Comparison of ENCODE assay signal across 8 cellular contexts in the genomic region with DNA sequence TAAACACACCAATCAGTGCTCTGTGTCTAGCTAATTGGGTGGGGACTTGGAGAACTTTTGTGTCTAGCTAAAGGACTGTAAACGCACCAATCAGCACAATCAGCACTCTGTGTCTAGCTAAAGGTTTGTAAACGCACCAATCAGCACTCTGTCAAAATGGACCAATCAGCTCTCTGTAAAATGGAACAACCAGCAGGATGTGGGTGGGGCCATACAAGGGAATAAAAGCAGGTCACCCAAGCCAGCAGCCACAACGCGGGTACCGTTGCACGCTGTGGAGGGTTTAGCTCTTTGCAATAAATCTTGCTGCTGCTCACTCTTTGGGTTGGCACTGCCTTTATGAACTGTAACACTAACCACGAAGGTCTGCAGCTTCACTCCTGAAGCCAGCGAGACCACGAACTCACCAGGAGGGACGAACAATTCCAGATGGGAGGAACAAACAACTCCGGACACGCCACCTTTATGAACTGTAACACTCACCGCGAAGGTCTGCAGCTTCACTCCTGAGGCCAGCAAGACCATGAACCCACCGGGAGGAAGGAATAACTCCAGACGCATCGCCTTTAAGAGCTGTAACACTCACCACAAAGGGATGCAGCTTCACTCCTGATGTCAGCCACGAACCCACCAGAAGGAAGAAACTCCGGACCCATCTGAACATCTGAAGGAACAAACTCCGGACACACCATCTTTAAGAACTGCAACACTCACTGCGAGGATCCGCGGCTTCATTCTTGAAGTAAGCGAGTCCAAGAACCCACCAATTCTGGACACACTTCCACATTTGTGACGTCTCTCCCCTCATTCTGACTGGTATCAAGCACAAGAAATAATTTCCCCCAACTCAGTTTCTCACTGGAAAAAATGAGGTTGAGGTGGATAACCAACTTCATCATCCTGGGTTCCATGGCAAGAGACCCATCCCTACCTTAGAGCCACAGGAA.
DNase-seq lines count a peak whose midpoint lies in the region; ATAC-seq and TF ChIP-seq lines count a peak whose summit lies in the region.
"Not testable (repeated sequence)": the region's sequence is repeated elsewhere in the genome, so short reads cannot be mapped to it uniquely, and the experiment has no call there.

No MANE protein-coding gene starts in this region.

- not testable (repeated sequence) for H3K79me2 ChIP-seq in Karpas-422 (ENCODE audit: low read length)

- TF ChIP-seq POLR2A in erythroblast (IDR thresholded peaks at IDR 0.05; ENCODE audit: low read length) = peak; percentile 62

- H3K9me3 Mint-ChIP-seq in stimulated activated naive CD8-positive, alpha-beta T cell treated with anti-CD3 and anti-CD28 coated beads, Interleukin-15, Interleukin-2, amounts not matched to agents 100 ng/mL and 50 ng/mL, for 24 hours = peaks cover 39% of the 10 kb centered on the region

- peak overlapping the region; percentile 96 for H3K27ac Mint-ChIP-seq in stimulated activated naive CD8-positive, alpha-beta T cell treated with anti-CD3 and anti-CD28 coated beads, Interleukin-15, Interleukin-2, amounts not matched to agents 100 ng/mL and 50 ng/mL, for 24 hours

- H3K4me3 ChIP-seq in Karpas-422 (ENCODE audit: low read length) = peak overlapping the region; percentile 24; the same call in 1 of the 2 replicates

- not testable (repeated sequence) for H3K27ac ChIP-seq in Karpas-422 (ENCODE audit: low read length)

- peaks cover 23% of the 10 kb centered on the region for H3K4me1 ChIP-seq in Karpas-422 (ENCODE audit: low read length)

- not testable (repeated sequence) for H4K20me1 ChIP-seq in Karpas-422 (ENCODE audit: insufficient read depth, low read depth, low read length)

- H3K9me3 ChIP-seq in Karpas-422 (ENCODE audit: low read length) = not testable (repeated sequence)

- not testable (repeated sequence) for H3K27me3 ChIP-seq in Karpas-422 (ENCODE audit: low read length)

- peak overlapping the region; percentile 87 for H3K4me3 Mint-ChIP-seq in stimulated activated naive CD8-positive, alpha-beta T cell treated with anti-CD3 and anti-CD28 coated beads, Interleukin-15, Interleukin-2, amounts not matched to agents 100 ng/mL and 50 ng/mL, for 24 hours

- DNase-seq in GDM1 (lab: John Stamatoyannopoulos, UW) = peak; percentile 59
- DNase-seq in Karpas-422 = not testable (repeated sequence)
- peak; percentile 49 to 56 for DNase-seq in activated CD4-positive, alpha-beta T cell treated with anti-CD3 and anti-CD28 coated beads for 24 hours (ENCODE audit: low read depth in 2 of 2)
- peak; percentile 42 for DNase-seq in activated T-helper 9 cell treated with anti-CD3 and anti-CD28 coated beads, Interleukin-2, amount 50 U/mL, for 16 hours (ENCODE audit: low read depth)
- peak; percentile 25 to 28 for DNase-seq in erythroblast (lab: John Stamatoyannopoulos, UW)
- peak; percentile 35 to 48 for DNase-seq in stimulated activated CD4-positive, alpha-beta T cell treated with anti-CD3 and anti-CD28 coated beads, Interleukin-15, amount 100 ng/mL, for 1 hour (ENCODE audit: low read depth in 1 of 2, low spot score in 1 of 2)

- H2AFZ ChIP-seq in Karpas-422 (ENCODE audit: low read length) = peak overlapping the region; percentile 13; the same call in 1 of the 2 replicates

- H3K4me2 ChIP-seq in Karpas-422 (ENCODE audit: low read depth, low read length, poor library complexity, severe bottlenecking) = peak overlapping the region; percentile 44

- peaks cover 91% of the 10 kb centered on the region for H3K4me1 Mint-ChIP-seq in stimulated activated naive CD8-positive, alpha-beta T cell treated with anti-CD3 and anti-CD28 coated beads, Interleukin-15, Interleukin-2, amounts not matched to agents 100 ng/mL and 50 ng/mL, for 24 hours (ENCODE audit: low read depth)

- not testable (repeated sequence) for H3K9me2 ChIP-seq in Karpas-422 (replicated peaks; ENCODE audit: insufficient read depth, low read length)

- peaks cover 77% of the 10 kb centered on the region for H3K36me3 Mint-ChIP-seq in stimulated activated naive CD8-positive, alpha-beta T cell treated with anti-CD3 and anti-CD28 coated beads, Interleukin-15, Interleukin-2, amounts not matched to agents 100 ng/mL and 50 ng/mL, for 24 hours (ENCODE audit: low read depth)

- H3K27me3 Mint-ChIP-seq in stimulated activated naive CD8-positive, alpha-beta T cell treated with anti-CD3 and anti-CD28 coated beads, Interleukin-15, Interleukin-2, amounts not matched to agents 100 ng/mL and 50 ng/mL, for 24 hours = not testable (repeated sequence)

- ATAC-seq in HG02571 (IDR thresholded peaks at IDR 0.05; ENCODE audit: unreplicated experiment) = peak; percentile 7

- peak overlapping the region; percentile 18; the same call in 1 of the 2 replicates for H3K9ac ChIP-seq in Karpas-422 (ENCODE audit: low read length)

- H3K36me3 ChIP-seq in Karpas-422 (ENCODE audit: insufficient read depth, low read length) = not testable (repeated sequence)
